Comparison of ENCODE assay signal across 13 cellular contexts in genomic region chr15:77144028-77144427, GRCh38.
DNase-seq lines count a peak whose midpoint lies in the region; ATAC-seq and TF ChIP-seq lines count a peak whose summit lies in the region.
"Had no signal": no experiment of that assay in that cellular context is flagged by ENCODE, and none has a peak within 500 bp of the region (broad histone marks: within the 10 kb centered on the region; RNA-seq: fewer than 3 reads in every experiment).

No MANE protein-coding gene starts in this region.

- ATAC-seq in left cardiac atrium, result peak; percentile 27 to 81
- no peak for ATAC-seq in GM19455 (IDR thresholded peaks at IDR 0.05; ENCODE audit: unreplicated experiment)

- H3K9me3 ChIP-seq in right atrium auricular region (peaks cover 0 to 10% of the 10 kb centered on the region in 2 donors), muscle layer of duodenum (ENCODE audit: control insufficient read depth in 1 of 2, low read length in 2 of 2) (peaks cover 4 to 13% of the 10 kb centered on the region in 2 donors), vagina (no peaks in the 10 kb centered on the region)

- H3K4me3 ChIP-seq in right atrium auricular region, result no peak overlapping the region
- H3K4me3 ChIP-seq in cardiac fibroblast (replicated peaks in 1 of 2; ENCODE audit: low read depth in 2 of 2, low read length in 2 of 2), result peak overlapping the region in 1 of 2 donors; percentile 12
- H3K4me3 ChIP-seq in muscle layer of duodenum (ENCODE audit: low read depth in 1 of 2, low read length in 2 of 2), result no peak overlapping the region
- H3K4me3 ChIP-seq in vagina, result no peak overlapping the region

- H3K27ac ChIP-seq in right atrium auricular region, result peak overlapping the region in 1 of 2 donors; percentile 55
- H3K27ac ChIP-seq in muscle layer of duodenum (ENCODE audit: low read length), result peak overlapping the region; percentile 5
- peak overlapping the region; percentile 61 for H3K27ac ChIP-seq in vagina
- H3K27ac ChIP-seq: epithelial cell of prostate had no signal

- intact Hi-C loops in left cardiac atrium (cut with DNase I), result no loop called here
- intact Hi-C loops in vagina (cut with DNase I), result no loop called here

- no peak for TF ChIP-seq POLR2A in vagina (IDR thresholded peaks at IDR 0.05)

- H3K36me3 ChIP-seq in right atrium auricular region (no peaks in the 10 kb centered on the region), muscle layer of duodenum (ENCODE audit: control insufficient read depth in 1 of 2, insufficient read depth in 2 of 2, low read length in 2 of 2) (peaks cover 6 to 21% of the 10 kb centered on the region in 2 donors), vagina (no peaks in the 10 kb centered on the region)

- peaks cover 0 to 18% of the 10 kb centered on the region in 2 donors for H3K4me1 ChIP-seq in right atrium auricular region
- H3K4me1 ChIP-seq in muscle layer of duodenum (ENCODE audit: control insufficient read depth in 1 of 2, insufficient read depth in 2 of 2, low read length in 2 of 2), result peaks cover 0 to 4% of the 10 kb centered on the region in 2 donors
- H3K4me1 ChIP-seq in vagina, result peaks cover 14% of the 10 kb centered on the region

- TF ChIP-seq CTCF in right atrium auricular region (IDR thresholded peaks at IDR 0.05), result no peak
- TF ChIP-seq CTCF in cardiac fibroblast (IDR thresholded peaks at IDR 0.05; ENCODE audit: low read depth, low read length), result no peak
- TF ChIP-seq CTCF in vagina (IDR thresholded peaks at IDR 0.05), result no peak

- no peak for DNase-seq in left cardiac atrium
- DNase-seq in right atrium auricular region (ENCODE audit: low spot score), result no peak
- peak; percentile 72 to 77 for DNase-seq in cardiac fibroblast (ENCODE audit: low read depth in 2 of 2)
- no peak for DNase-seq in vagina (ENCODE audit: extremely low spot score in 2 of 2)
- DNase-seq in hippocampal formation (lab: John Stamatoyannopoulos, UW), result no peak
- no peak for DNase-seq in NCI-H446 (lab: John Stamatoyannopoulos, UW)
- DNase-seq: activated naive CD4-positive, alpha-beta T cell treated with Interleukin-2 at 50 U/mL for 16 hours; NCI-H1694 treated with DMSO at 0.1 percent for 48 hours; stimulated activated CD4-positive, alpha-beta T cell treated with anti-CD3 and anti-CD28 coated beads, Interleukin-15, amount 100 ng/mL, for 24 hours; substantia nigra had no signal

- H3K27me3 ChIP-seq in right atrium auricular region, result no peaks in the 10 kb centered on the region
- H3K27me3 ChIP-seq in muscle layer of duodenum (ENCODE audit: low read depth, low read length), result no peaks in the 10 kb centered on the region
- H3K27me3 ChIP-seq in vagina, result no peaks in the 10 kb centered on the region

Comparison
In these comparisons a context has a peak if more than half of its experiments do, and no peak if none do; other contexts are left out.
1. DNase-seq: peak in cardiac fibroblast (2 of 2); none in left cardiac atrium (single experiment), right atrium auricular region (single experiment), vagina (0 of 2), hippocampal formation (0 of 2) and NCI-H446 (0 of 2).